9 cellular contexts compared by ENCODE assay signal in the genomic region with DNA sequence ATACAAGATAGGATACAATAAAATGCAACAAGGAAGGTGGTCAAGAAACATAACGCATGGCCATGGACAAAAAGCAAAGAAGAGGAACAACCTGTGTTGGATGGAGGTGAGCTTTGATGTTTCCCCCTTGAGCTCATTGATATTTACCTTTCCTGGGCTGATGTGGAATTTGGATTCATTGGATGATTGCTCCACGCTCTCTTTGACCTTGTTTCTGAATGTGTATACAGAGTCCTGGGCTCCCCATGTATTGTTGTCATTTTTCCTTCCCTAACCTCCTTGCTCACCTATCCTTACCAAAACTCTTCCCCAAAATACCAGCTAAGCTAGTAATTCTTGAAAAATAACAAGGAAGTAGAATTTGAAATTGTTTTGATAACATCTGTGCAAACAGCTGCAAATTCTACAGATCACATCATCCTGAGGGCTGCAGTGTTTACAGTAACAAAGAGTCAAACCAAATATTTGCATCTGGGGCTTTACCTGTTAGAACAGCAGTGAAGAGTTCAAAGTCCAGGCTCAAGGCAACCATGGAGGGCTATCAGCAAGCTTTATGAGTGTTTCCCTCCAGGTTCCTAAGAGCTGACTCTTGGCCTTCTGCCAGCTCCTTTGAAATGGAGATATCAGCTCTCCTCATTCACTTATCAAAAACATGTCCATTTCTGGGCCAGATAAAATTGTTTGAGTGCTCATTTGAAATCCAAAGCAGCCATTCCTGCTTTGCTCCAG.
DNase-seq lines count a peak whose midpoint lies in the region; ATAC-seq, FAIRE-seq and TF ChIP-seq lines count a peak whose summit lies in the region.
"Had no signal": no experiment of that assay in that cellular context is flagged by ENCODE, and none has a peak within 500 bp of the region (broad histone marks: within the 10 kb centered on the region; RNA-seq: fewer than 3 reads in every experiment).

No MANE protein-coding gene starts in this region.

- H3K9me1 ChIP-seq in endothelial cell of umbilical vein (replicated peaks; ENCODE audit: control insufficient read depth, extremely low read depth, insufficient read depth, low read length) = no peaks in the 10 kb centered on the region

- H2AFZ ChIP-seq in endothelial cell of umbilical vein (ENCODE audit: low read depth, low read length) = no peak overlapping the region

- no peak overlapping the region for H3K27ac ChIP-seq in endothelial cell of umbilical vein (ENCODE audit: insufficient read depth, low read depth, low read length)

- TF ChIP-seq POLR2A in endothelial cell of umbilical vein (IDR thresholded peaks at IDR 0.05; ENCODE audit: low read depth, low read length) = no peak

- H4K20me1 ChIP-seq in endothelial cell of umbilical vein (replicated peaks; ENCODE audit: control insufficient read depth, extremely low read depth, insufficient read depth, low read length) = no peaks in the 10 kb centered on the region

- H3K27me3 ChIP-seq in endothelial cell of umbilical vein (ENCODE audit: control insufficient read depth in 2 of 2, insufficient read depth in 2 of 2, low read length in 2 of 2) = no peaks in the 10 kb centered on the region

- H3K4me1 ChIP-seq in endothelial cell of umbilical vein (ENCODE audit: control insufficient read depth, extremely low read depth, insufficient read depth, low read length) = no peaks in the 10 kb centered on the region

- DNase-seq in DMS 273 (lab: John Stamatoyannopoulos, UW; ENCODE audit: unreplicated experiment) = peak; percentile 62
- no peak for DNase-seq in DMS 273 treated with DMSO at 0.1 percent for 48 hours (lab: John Stamatoyannopoulos, UW)
- peak; percentile 57 to 91 for DNase-seq in NCI-H187 (lab: John Stamatoyannopoulos, UW)
- peak; percentile 57 for DNase-seq in endothelial cell of umbilical vein (ENCODE audit: low read depth, low spot score)
- no peak for DNase-seq in GM03348 (ENCODE audit: low spot score)
- DNase-seq in activated T-cell treated with anti-CD3 and anti-CD28 coated beads, Interleukin-2, amount 50 U/mL, for 1 hour = no peak
- no peak for DNase-seq in cortex of kidney (lab: John Stamatoyannopoulos, UW)

- H3K4me2 ChIP-seq in endothelial cell of umbilical vein (ENCODE audit: insufficient read depth, low read length) = no peak overlapping the region

- POLR2A ChIA-PET in endothelial cell of umbilical vein (lab: Charles Lee) = no interaction called here

- H3K9ac ChIP-seq in endothelial cell of umbilical vein (replicated peaks; ENCODE audit: extremely low read depth, insufficient read depth, low read length) = no peak overlapping the region

- FAIRE-seq in endothelial cell of umbilical vein (lab: Jason Lieb, UNC) = no peak
- FAIRE-seq: A204.1 had no signal

- intact Hi-C loops in endothelial cell of umbilical vein (cut with micrococcal nuclease) = no loop called here

- TF ChIP-seq CTCF in endothelial cell of umbilical vein (IDR thresholded peaks at IDR 0.05; ENCODE audit: extremely low read depth in 1 of 2, insufficient read depth in 1 of 2, low read depth in 1 of 2, low read length in 2 of 2) = no peak

- H3K9me3 ChIP-seq in endothelial cell of umbilical vein (replicated peaks; ENCODE audit: control insufficient read depth, insufficient read depth, low read length) = no peaks in the 10 kb centered on the region

- H3K4me3 ChIP-seq in endothelial cell of umbilical vein (replicated peaks in 1 of 3; ENCODE audit: insufficient read depth in 1 of 3, low read depth in 1 of 3, low read length in 3 of 3) = no peak overlapping the region

- BruUV-seq in endothelial cell of umbilical vein (replicated peaks; lab: Mats Ljungman, UMichigan) = no TSS peak

- no peaks in the 10 kb centered on the region for H3K36me3 ChIP-seq in endothelial cell of umbilical vein (ENCODE audit: control insufficient read depth in 2 of 2, extremely low read depth in 1 of 2, insufficient read depth in 2 of 2, low read length in 2 of 2)

- CTCF ChIA-PET in endothelial cell of umbilical vein (lab: Charles Lee) = interaction anchor here (0.8 to 1.3 kb wide), 3 partner anchors 11 to 216 kb away, joined by 3 to 5 read pairs (median 4); no protein-coding TSS in a partner anchor

- peak; percentile 100 for ATAC-seq in HG02840 (IDR thresholded peaks at IDR 0.05; ENCODE audit: low FRiP score, unreplicated experiment)

- H3K79me2 ChIP-seq in endothelial cell of umbilical vein (ENCODE audit: control insufficient read depth, insufficient read depth, low read length) = no peaks in the 10 kb centered on the region

- dilution Hi-C loops in endothelial cell of umbilical vein (cut with MboI; ENCODE audit: extremely low pct_ligation_motif_present, low sequenced_read_pairs) = no loop called here

TF ChIP-seq in endothelial cell of umbilical vein, 7 proteins besides CTCF, POLR2A, EP300 and RAD21:
- TF ChIP-seq POLR2AphosphoS5 (IDR thresholded peaks at IDR 0.05; ENCODE audit: insufficient read depth, low read depth, low read length) (no peak), MYC (IDR thresholded peaks at IDR 0.05; ENCODE audit: low read depth, low read length) (no peak), GATA2 (IDR thresholded peaks at IDR 0.05; ENCODE audit: insufficient read depth, insufficient read length, low read depth, low read length) (no peak), JUN (IDR thresholded peaks at IDR 0.05; ENCODE audit: borderline replicate concordance, insufficient read depth, insufficient read length, low read depth) (no peak), EZH2 (IDR thresholded peaks at IDR 0.05; ENCODE audit: borderline replicate concordance, low read depth, low read length, severe bottlenecking) (no peak)

Comparison
In these comparisons a context has a peak if more than half of its experiments do, and no peak if none do; other contexts are left out.
1. DNase-seq: peak in DMS 273 (single experiment), NCI-H187 (2 of 2) and endothelial cell of umbilical vein (single experiment); none in DMS 273 treated with DMSO at 0.1 percent for 48 hours (single experiment), GM03348 (single experiment), activated T-cell treated with anti-CD3 and anti-CD28 coated beads, Interleukin-2, amount 50 U/mL, for 1 hour (single experiment) and cortex of kidney (single experiment).